In genomic region chr2:1556776-1557466, GRCh38 we compare ENCODE assay signal across 16 cellular contexts.
DNase-seq lines count a peak whose midpoint lies in the region; ATAC-seq and TF ChIP-seq lines count a peak whose summit lies in the region.
"Had no signal": no experiment of that assay in that cellular context is flagged by ENCODE, and none has a peak within 500 bp of the region (broad histone marks: within the 10 kb centered on the region; RNA-seq: fewer than 3 reads in every experiment).

No MANE protein-coding gene starts in this region.

- no peak overlapping the region for H3K4me3 Mint-ChIP-seq in T-helper 17 cell
- no peak overlapping the region for H3K4me3 Mint-ChIP-seq in activated T-helper 1 cell treated with anti-CD3 and anti-CD28 coated beads, Interleukin-12 subunit alpha, Interleukin-12 subunit beta, Interleukin-2, Interleukin-4 antibody, amounts not matched to agents 30 ng/mL and 10 ng/mL and 1 ng/mL, durations not matched to agents 14 hours and 24 hours and 36 hours
- H3K4me3 Mint-ChIP-seq: activated naive CD4-positive, alpha-beta T cell treated with anti-CD3 and anti-CD28 coated beads, Interleukin-2, amount 10 ng/mL, durations not matched to agents 7 days and 5 days; nephron had no signal

- ATAC-seq in left lung (peak; percentile 43), T-helper 17 cell (no peak)

- H3K9me3 ChIP-seq in left lung: no peaks in the 10 kb centered on the region
- no peaks in the 10 kb centered on the region for H3K9me3 ChIP-seq in T-helper 17 cell (ENCODE audit: control insufficient read depth, low read length, poor library complexity, severe bottlenecking)
- H3K9me3 ChIP-seq: HAP-1 had no signal

- H3K36me3 ChIP-seq in left lung: no peaks in the 10 kb centered on the region
- H3K36me3 ChIP-seq: HAP-1 had no signal

- H3K4me1 Mint-ChIP-seq in T-helper 17 cell: peaks cover 4% of the 10 kb centered on the region
- no peaks in the 10 kb centered on the region for H3K4me1 Mint-ChIP-seq in activated T-helper 1 cell treated with anti-CD3 and anti-CD28 coated beads, Interleukin-12 subunit alpha, Interleukin-12 subunit beta, Interleukin-2, Interleukin-4 antibody, amounts not matched to agents 30 ng/mL and 10 ng/mL and 1 ng/mL, durations not matched to agents 14 hours and 24 hours and 36 hours (ENCODE audit: low read depth)
- H3K4me1 Mint-ChIP-seq: activated naive CD4-positive, alpha-beta T cell treated with anti-CD3 and anti-CD28 coated beads, Interleukin-2, amount 10 ng/mL, durations not matched to agents 7 days and 5 days had no signal

- no peak overlapping the region for H3K27ac Mint-ChIP-seq in T-helper 17 cell
- no peak overlapping the region for H3K27ac Mint-ChIP-seq in activated T-helper 1 cell treated with anti-CD3 and anti-CD28 coated beads, Interleukin-12 subunit alpha, Interleukin-12 subunit beta, Interleukin-2, Interleukin-4 antibody, amounts not matched to agents 30 ng/mL and 10 ng/mL and 1 ng/mL, durations not matched to agents 14 hours and 24 hours and 36 hours
- H3K27ac Mint-ChIP-seq: activated naive CD4-positive, alpha-beta T cell treated with anti-CD3 and anti-CD28 coated beads, Interleukin-2, amount 10 ng/mL, durations not matched to agents 7 days and 5 days; nephron had no signal

- TF ChIP-seq CTCF in left lung (IDR thresholded peaks at IDR 0.05): no peak

- no peaks in the 10 kb centered on the region for H3K27me3 ChIP-seq in left lung

- peaks cover 2% of the 10 kb centered on the region for H3K36me3 Mint-ChIP-seq in T-helper 17 cell (ENCODE audit: low read depth)
- H3K36me3 Mint-ChIP-seq in activated T-helper 1 cell treated with anti-CD3 and anti-CD28 coated beads, Interleukin-12 subunit alpha, Interleukin-12 subunit beta, Interleukin-2, Interleukin-4 antibody, amounts not matched to agents 30 ng/mL and 10 ng/mL and 1 ng/mL, durations not matched to agents 14 hours and 24 hours and 36 hours (ENCODE audit: low read depth): no peaks in the 10 kb centered on the region
- H3K36me3 Mint-ChIP-seq: activated naive CD4-positive, alpha-beta T cell treated with anti-CD3 and anti-CD28 coated beads, Interleukin-2, amount 10 ng/mL, durations not matched to agents 7 days and 5 days had no signal

- peaks cover 25% of the 10 kb centered on the region for H3K27me3 Mint-ChIP-seq in T-helper 17 cell
- H3K27me3 Mint-ChIP-seq in activated T-helper 1 cell treated with anti-CD3 and anti-CD28 coated beads, Interleukin-12 subunit alpha, Interleukin-12 subunit beta, Interleukin-2, Interleukin-4 antibody, amounts not matched to agents 30 ng/mL and 10 ng/mL and 1 ng/mL, durations not matched to agents 14 hours and 24 hours and 36 hours (ENCODE audit: insufficient read depth): no peaks in the 10 kb centered on the region
- H3K27me3 Mint-ChIP-seq: activated naive CD4-positive, alpha-beta T cell treated with anti-CD3 and anti-CD28 coated beads, Interleukin-2, amount 10 ng/mL, durations not matched to agents 7 days and 5 days had no signal

- no peaks in the 10 kb centered on the region for H3K4me1 ChIP-seq in left lung
- H3K4me1 ChIP-seq: HAP-1 had no signal

- H3K27ac ChIP-seq in left lung: no peak overlapping the region
- H3K27ac ChIP-seq in caudate nucleus (ENCODE audit: low read depth, low read length): no peak overlapping the region

- no peak overlapping the region for H3K4me3 ChIP-seq in left lung
- H3K4me3 ChIP-seq: HAP-1 had no signal

- intact Hi-C loops in left lung (cut with DNase I): no loop called here
- intact Hi-C loops in activated T-helper 1 cell treated with anti-CD3 and anti-CD28 coated beads, Interleukin-12 subunit alpha, Interleukin-12 subunit beta, Interleukin-2, Interleukin-4 antibody, amounts not matched to agents 30 ng/mL and 10 ng/mL and 1 ng/mL, durations not matched to agents 14 hours and 24 hours and 36 hours (cut with micrococcal nuclease): no loop called here

- DNase-seq in AG08396 (ENCODE audit: low spot score) (peak; percentile 86), LHCN-M2 (ENCODE audit: low read depth) (peak; percentile 83), dermis microvascular lymphatic vessel endothelial cell (ENCODE audit: low read depth in 2 of 2) (peak; percentile 49 to 81), left lung (no peak), T-helper 17 cell (no peak), caudate nucleus (lab: John Stamatoyannopoulos, UW) (no peak), NOMO-1 treated with DMSO at 0.1 percent for 48 hours (lab: John Stamatoyannopoulos, UW; ENCODE audit: unreplicated experiment) (no peak)
- no peak for DNase-seq in activated T-helper 1 cell treated with anti-CD3 and anti-CD28 coated beads, Interleukin-12 subunit alpha, Interleukin-12 subunit beta, Interleukin-2, Interleukin-4 antibody, amounts not matched to agents 30 ng/mL and 10 ng/mL and 1 ng/mL, durations not matched to agents 14 hours and 24 hours and 36 hours (ENCODE audit: low spot score)
- DNase-seq: activated CD4-positive, alpha-beta T cell treated with anti-CD3 and anti-CD28 coated beads, Interleukin-2, amount 50 U/mL, for 4 hours; activated naive CD4-positive, alpha-beta T cell treated with anti-CD3 and anti-CD28 coated beads, Interleukin-2, amount 10 ng/mL, durations not matched to agents 7 days and 5 days; effector memory CD4-positive, alpha-beta T cell; Kasumi-1; NCI-H510A treated with DMSO at 0.1 percent for 48 hours; stimulated activated naive CD4-positive, alpha-beta T cell treated with Interleukin-2 at 50 U/mL for 16 hours had no signal

- no peaks in the 10 kb centered on the region for H3K9me3 Mint-ChIP-seq in activated T-helper 1 cell treated with anti-CD3 and anti-CD28 coated beads, Interleukin-12 subunit alpha, Interleukin-12 subunit beta, Interleukin-2, Interleukin-4 antibody, amounts not matched to agents 30 ng/mL and 10 ng/mL and 1 ng/mL, durations not matched to agents 14 hours and 24 hours and 36 hours
- H3K9me3 Mint-ChIP-seq: activated naive CD4-positive, alpha-beta T cell treated with anti-CD3 and anti-CD28 coated beads, Interleukin-2, amount 10 ng/mL, durations not matched to agents 7 days and 5 days; nephron had no signal

Comparison
In these comparisons a context has a peak if more than half of its experiments do, and no peak if none do; other contexts are left out.
1. DNase-seq: peak in AG08396 (single experiment), LHCN-M2 (single experiment) and dermis microvascular lymphatic vessel endothelial cell (2 of 2); none in left lung (0 of 2), T-helper 17 cell (0 of 3), caudate nucleus (0 of 61), NOMO-1 treated with DMSO at 0.1 percent for 48 hours (single experiment) and activated T-helper 1 cell treated with anti-CD3 and anti-CD28 coated beads, Interleukin-12 subunit alpha, Interleukin-12 subunit beta, Interleukin-2, Interleukin-4 antibody, amounts not matched to agents 30 ng/mL and 10 ng/mL and 1 ng/mL, durations not matched to agents 14 hours and 24 hours and 36 hours (single experiment).